Comparison of ENCODE assay signal across 8 cellular contexts in genomic region chr7:7772385-7772784, GRCh38. TPM values are rescaled to one million over a fixed set of nuclear protein-coding genes. Genes with fewer than 3 reads are reported as not detected.
DNase-seq lines count a peak whose midpoint lies in the region; ATAC-seq and TF ChIP-seq lines count a peak whose summit lies in the region.

No MANE protein-coding gene starts in this region.

- 50 to 61% methylated on average over 6 of the region's 6 CpGs for WGBS in body of pancreas, 2 donors

- H3K4me2 ChIP-seq in OCI-LY3 (ENCODE audit: low read length) = peak overlapping the region; percentile 74

- H3K9me3 ChIP-seq in OCI-LY3 (ENCODE audit: insufficient read depth, low read length) (no peaks in the 10 kb centered on the region), body of pancreas (no peaks in the 10 kb centered on the region)

- intact Hi-C loops in body of pancreas (cut with DNase I) = no loop called here

- no peak overlapping the region for H3K27ac ChIP-seq in OCI-LY3 (ENCODE audit: low read length)
- H3K27ac ChIP-seq in body of pancreas = no peak overlapping the region

- H4K20me1 ChIP-seq in OCI-LY3 (ENCODE audit: insufficient read depth, low read length) = no peaks in the 10 kb centered on the region

- no peak for TF ChIP-seq POLR2A in body of pancreas (IDR thresholded peaks at IDR 0.05)

- no peaks in the 10 kb centered on the region for H3K27me3 ChIP-seq in GM06990 (replicated peaks; ENCODE audit: control insufficient read depth, insufficient read depth, low read length)
- no peaks in the 10 kb centered on the region for H3K27me3 ChIP-seq in OCI-LY3 (ENCODE audit: low read depth, low read length)
- no peaks in the 10 kb centered on the region for H3K27me3 ChIP-seq in body of pancreas

- peak; percentile 10 for DNase-seq in GM06990 (ENCODE audit: extremely low read depth, insufficient read length)
- peak; percentile 31 for DNase-seq in germinal center (ENCODE audit: low spot score)
- DNase-seq in body of pancreas = no peak
- DNase-seq in SW 1271 (lab: John Stamatoyannopoulos, UW) = no peak

- peaks cover 31% of the 10 kb centered on the region for H3K4me1 ChIP-seq in OCI-LY3 (ENCODE audit: low read length)
- H3K4me1 ChIP-seq in body of pancreas = no peaks in the 10 kb centered on the region

- H2AFZ ChIP-seq in OCI-LY3 (ENCODE audit: low read depth, low read length) = peak overlapping the region; percentile 57; the same call in 1 of the 2 replicates

- TF ChIP-seq CTCF in GM06990 (IDR thresholded peaks at IDR 0.05; ENCODE audit: insufficient read depth, low read length, poor library complexity, severe bottlenecking) = no peak
- no peak for TF ChIP-seq CTCF in OCI-LY3 (IDR thresholded peaks at IDR 0.05; ENCODE audit: low read depth, low read length)
- TF ChIP-seq CTCF in body of pancreas (IDR thresholded peaks at IDR 0.05) = no peak

- ATAC-seq in HG02798 (IDR thresholded peaks at IDR 0.05; ENCODE audit: poor library complexity, unreplicated experiment) (peak; percentile 46), body of pancreas (no peak), HG02623 (IDR thresholded peaks at IDR 0.05; ENCODE audit: unreplicated experiment) (no peak), HG03025 (IDR thresholded peaks at IDR 0.05; ENCODE audit: low FRiP score, unreplicated experiment) (no peak)

- H3K4me3 ChIP-seq in GM06990 (replicated peaks; ENCODE audit: low read depth, low read length) (no peak overlapping the region), OCI-LY3 (ENCODE audit: low read length) (peak overlapping the region; percentile 67), body of pancreas (no peak overlapping the region)

- H3K9ac ChIP-seq in OCI-LY3 (ENCODE audit: low read length) = peak overlapping the region; percentile 22; the same call in 1 of the 2 replicates

- no peaks in the 10 kb centered on the region for H3K79me2 ChIP-seq in OCI-LY3 (ENCODE audit: low read length)

- H3K36me3 ChIP-seq in GM06990 (ENCODE audit: control insufficient read depth, insufficient read depth, low read length) = no peaks in the 10 kb centered on the region
- H3K36me3 ChIP-seq in OCI-LY3 (replicated peaks; ENCODE audit: low read depth, low read length) = no peaks in the 10 kb centered on the region
- H3K36me3 ChIP-seq in body of pancreas (replicated peaks in 1 of 2; ENCODE audit: insufficient read depth in 1 of 2, low read depth in 2 of 2) = no peaks in the 10 kb centered on the region

RNA-seq across cellular contexts. Expression of gene RPA3, which starts 54.0 kb away (rescaled TPM):
- 1 to 10 TPM in 1 of 2 donors, under 1 TPM in 1; 0.66 to 6.0 TPM for total RNA-seq in body of pancreas

Comparison
In these comparisons a context has a peak if more than half of its experiments do, and no peak if none do; other contexts are left out.
1. DNase-seq: peak in GM06990 (single experiment) and germinal center (single experiment); none in body of pancreas (0 of 4) and SW 1271 (0 of 2).